Comparison of ENCODE assay signal across 1 cellular context in genomic region chr17:3926860-3927627, GRCh38.
TF ChIP-seq lines count a peak whose summit lies in the region.

No MANE protein-coding gene starts in this region.

TF ChIP-seq in H1, 55 proteins besides CTCF, POLR2A, EP300 and RAD21:
- TF ChIP-seq POLR2AphosphoS5 (IDR thresholded peaks at IDR 0.05; ENCODE audit: low read depth, low read length) (no peak), CHD7 (IDR thresholded peaks at IDR 0.05; ENCODE audit: insufficient replicate concordance, low read length) (no peak), SIRT6 (IDR thresholded peaks at IDR 0.05; ENCODE audit: low read length) (no peak), SP1 (IDR thresholded peaks at IDR 0.05; ENCODE audit: low read depth, low read length) (no peak), TBP (IDR thresholded peaks at IDR 0.05; ENCODE audit: low read depth, low read length) (no peak), CTBP2 (IDR thresholded peaks at IDR 0.05; ENCODE audit: borderline replicate concordance, insufficient read depth, insufficient read length, low read length) (no peak), E2F6 (IDR thresholded peaks at IDR 0.05) (no peak), ASH2L (IDR thresholded peaks at IDR 0.05; ENCODE audit: low read length) (no peak), NRF1 (IDR thresholded peaks at IDR 0.05; ENCODE audit: low read depth, low read length) (no peak), HDAC6 (IDR thresholded peaks at IDR 0.05; ENCODE audit: low read depth, low read length) (no peak), RFX5 (IDR thresholded peaks at IDR 0.05; ENCODE audit: borderline replicate concordance, low read depth, low read length) (no peak), BACH1 (IDR thresholded peaks at IDR 0.05; ENCODE audit: low read length) (no peak), TCF12 (IDR thresholded peaks at IDR 0.05; ENCODE audit: low read depth, low read length) (no peak), KDM4A (IDR thresholded peaks at IDR 0.05; ENCODE audit: low read depth, low read length, severe bottlenecking) (no peak), CBX8 (IDR thresholded peaks at IDR 0.05; ENCODE audit: borderline replicate concordance, low read depth, low read length) (no peak), JUND (IDR thresholded peaks at IDR 0.05; ENCODE audit: low read length) (no peak), JUN (IDR thresholded peaks at IDR 0.05; ENCODE audit: low read depth, low read length) (no peak), ATF3 (IDR thresholded peaks at IDR 0.05; ENCODE audit: insufficient read depth, low read depth, low read length) (no peak)
